In genomic region chr4:22957774-22958173, GRCh38 we compare ENCODE assay signal across 29 cellular contexts.
"Had no signal": no experiment of that assay in that cellular context is flagged by ENCODE, and none has a peak within 500 bp of the region (broad histone marks: within the 10 kb centered on the region; RNA-seq: fewer than 3 reads in every experiment).

No MANE protein-coding gene starts in this region.

- DNase-seq: activated CD4-positive, alpha-beta memory T cell treated with anti-CD3 and anti-CD28 coated beads for 36 hours; activated CD4-positive, alpha-beta T cell treated with anti-CD3 and anti-CD28 coated beads for 36 hours; activated CD4-positive, alpha-beta T cell treated with anti-CD3 and anti-CD28 coated beads, Interleukin-2, amount 10 ng/mL, durations not matched to agents 24 days and 14 days; activated CD4-positive, CD25-positive, alpha-beta regulatory T cell; activated CD4-positive, CD25-positive, alpha-beta regulatory T cell treated with anti-CD3 and anti-CD28 coated beads, Interleukin-2, amount 50 U/mL, for 72 hours; activated CD8-positive, alpha-beta memory T cell treated with anti-CD3 and anti-CD28 coated beads, Interleukin-2, amount 10 ng/mL, durations not matched to agents 7 days and 5 days; activated CD8-positive, alpha-beta memory T cell treated with anti-CD3 and anti-CD28 coated beads, Interleukin-2, amount 50 U/mL, for 4 hours; activated CD8-positive, alpha-beta T cell treated with anti-CD3 and anti-CD28 coated beads, Interleukin-2, amount 10 ng/mL, durations not matched to agents 7 days and 5 days; activated effector memory CD4-positive, alpha-beta T cell treated with anti-CD3 and anti-CD28 coated beads, Interleukin-2, amount 50 U/mL, for 16 hours; activated naive CD4-positive, alpha-beta T cell treated with anti-CD3 and anti-CD28 coated beads for 36 hours; activated naive CD8-positive, alpha-beta T cell treated with anti-CD3 and anti-CD28 coated beads for 36 hours; activated naive CD8-positive, alpha-beta T cell treated with anti-CD3 and anti-CD28 coated beads, Interleukin-2, amount 50 U/mL, for 24 hours; activated T-cell treated with anti-CD3 and anti-CD28 coated beads, Interleukin-2, amount 50 U/mL, for 1 hour; activated T-cell treated with anti-CD3 and anti-CD28 coated beads, Interleukin-2, amount 50 U/mL, for 48 hours; adrenal gland; amygdala; aorta; body of pancreas; caudate nucleus; cortex of kidney; dermis blood vessel endothelial cell; effector CD4-positive, alpha-beta T cell; effector memory CD8-positive, alpha-beta T cell; erythroblast; esophagus squamous epithelium; foreskin melanocyte; heart right ventricle; T-helper 2 cell had no signal

- H3K27me3 ChIP-seq: adrenal gland, body of pancreas, esophagus squamous epithelium, gastroesophageal sphincter, heart right ventricle had no signal

- H3K4me1 ChIP-seq: adrenal gland, body of pancreas, esophagus squamous epithelium, gastroesophageal sphincter had no signal

- H3K36me3 ChIP-seq: adrenal gland, esophagus squamous epithelium, gastroesophageal sphincter, heart right ventricle had no signal

- H3K4me3 ChIP-seq: adrenal gland, body of pancreas, esophagus squamous epithelium, gastroesophageal sphincter, heart right ventricle had no signal

- H3K27ac ChIP-seq: adrenal gland, body of pancreas, esophagus squamous epithelium, gastroesophageal sphincter, heart right ventricle had no signal

- H3K9me3 ChIP-seq: adrenal gland, body of pancreas, esophagus squamous epithelium, gastroesophageal sphincter, heart right ventricle had no signal

- ATAC-seq: activated CD4-positive, alpha-beta T cell treated with anti-CD3 and anti-CD28 coated beads for 36 hours; activated CD8-positive, alpha-beta memory T cell treated with anti-CD3 and anti-CD28 coated beads, Interleukin-2, amount 10 ng/mL, durations not matched to agents 7 days and 5 days; activated CD8-positive, alpha-beta T cell treated with anti-CD3 and anti-CD28 coated beads, Interleukin-2, amount 10 ng/mL, durations not matched to agents 7 days and 5 days; activated naive CD8-positive, alpha-beta T cell treated with anti-CD3 and anti-CD28 coated beads, Interleukin-2, amount 50 U/mL, for 24 hours; body of pancreas; effector memory CD8-positive, alpha-beta T cell; gastroesophageal sphincter; heart right ventricle had no signal
